Comparison of ENCODE assay signal across 9 cellular contexts in the genomic region with DNA sequence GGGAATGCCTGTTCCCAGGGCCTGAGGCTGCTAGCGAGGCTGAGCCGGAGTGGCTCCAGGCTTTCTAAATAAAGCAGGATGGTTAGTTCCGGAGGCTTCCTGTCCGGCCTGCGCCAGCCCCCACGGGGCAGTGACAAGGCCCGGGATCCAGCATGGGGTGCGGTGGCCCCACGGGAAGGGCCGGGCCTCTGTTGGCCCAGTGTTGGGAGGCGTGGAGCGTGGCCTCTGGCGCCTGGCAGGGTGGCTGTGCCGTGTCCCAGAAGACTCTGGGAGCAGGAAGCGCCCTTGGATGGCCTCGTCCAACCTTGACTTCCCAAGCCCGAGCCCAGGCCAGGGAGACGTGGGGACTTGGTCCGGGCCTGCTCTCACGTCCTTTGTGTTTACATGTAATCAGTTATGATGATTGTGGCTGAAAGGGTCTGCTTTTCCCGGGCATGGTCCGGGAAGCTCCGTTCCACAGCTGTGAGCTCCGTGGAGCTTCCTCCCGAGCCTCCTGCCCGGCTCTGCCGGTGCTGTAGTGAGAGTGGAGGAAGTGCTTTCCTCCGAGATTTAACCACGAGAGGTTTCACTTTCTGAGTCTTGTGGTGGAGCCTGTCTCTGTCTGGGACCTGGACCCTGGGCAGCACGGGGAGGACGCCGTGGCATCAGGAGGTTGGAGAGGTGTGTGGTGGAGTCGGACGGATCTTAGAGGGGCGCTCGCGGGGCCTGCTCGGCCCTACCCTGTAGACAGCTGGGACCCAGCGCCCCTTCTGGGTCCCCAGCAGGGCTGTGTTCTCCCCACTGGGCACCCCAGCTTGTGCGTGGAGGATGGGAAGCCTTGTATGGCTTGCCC. TPM values are rescaled to one million over a fixed set of nuclear protein-coding genes. Genes with fewer than 3 reads are reported as not detected.
A peak's percentile ranks its signal among the peaks of the same experiment; 100 is the strongest.
DNase-seq lines count a peak whose midpoint lies in the region; ATAC-seq and TF ChIP-seq lines count a peak whose summit lies in the region.
"Had no signal": no experiment of that assay in that cellular context is flagged by ENCODE, and none has a peak within 500 bp of the region (broad histone marks: within the 10 kb centered on the region; RNA-seq: fewer than 3 reads in every experiment).

No MANE protein-coding gene starts in this region.

- no peaks in the 10 kb centered on the region for H3K27me3 ChIP-seq in CD4-positive, CD25-positive, alpha-beta regulatory T cell (ENCODE audit: control insufficient read depth, insufficient read depth, low read length)
- H3K27me3 ChIP-seq in ovary, result no peaks in the 10 kb centered on the region

- ATAC-seq in CD4-positive, CD25-positive, alpha-beta regulatory T cell (ENCODE audit: low read depth in 2 of 2), result peak in 1 of 2 donors; percentile 26
- peak; percentile 36 for ATAC-seq in T-helper 17 cell

- H3K9me3 ChIP-seq in CD4-positive, CD25-positive, alpha-beta regulatory T cell (ENCODE audit: control insufficient read depth in 2 of 2, low read length in 2 of 2), result no peaks in the 10 kb centered on the region
- no peaks in the 10 kb centered on the region for H3K9me3 ChIP-seq in T-helper 17 cell (ENCODE audit: control insufficient read depth, low read length, poor library complexity, severe bottlenecking)
- H3K9me3 ChIP-seq in ovary, result no peaks in the 10 kb centered on the region

- no peaks in the 10 kb centered on the region for H3K9me3 Mint-ChIP-seq in CD4-positive, CD25-positive, alpha-beta regulatory T cell

- peaks cover 0 to 30% (median 14%) of the 10 kb centered on the region in 4 donors for H3K4me1 Mint-ChIP-seq in CD4-positive, CD25-positive, alpha-beta regulatory T cell
- peaks cover 22% of the 10 kb centered on the region for H3K4me1 Mint-ChIP-seq in T-helper 17 cell

- H3K27ac ChIP-seq in CD4-positive, CD25-positive, alpha-beta regulatory T cell (ENCODE audit: insufficient read depth, low read length, poor library complexity, severe bottlenecking), result no peak overlapping the region
- peak overlapping the region; percentile 26 to 72 for H3K27ac ChIP-seq in ovary

- H3K27me3 Mint-ChIP-seq in CD4-positive, CD25-positive, alpha-beta regulatory T cell, result peaks cover 35% of the 10 kb centered on the region
- H3K27me3 Mint-ChIP-seq in T-helper 17 cell, result peaks cover 39% of the 10 kb centered on the region

- no peak for TF ChIP-seq POLR2A in ovary (IDR thresholded peaks at IDR 0.05)

- peak in 2 of 3 donors; percentile 11 to 42 for DNase-seq in CD4-positive, CD25-positive, alpha-beta regulatory T cell
- DNase-seq in T-helper 17 cell (no peak), fibroblast of peridontal ligament (ENCODE audit: extremely low read depth) (peak; percentile 36), ovary (peak in 2 of 5 donors; percentile 57 to 65), GOT3 (lab: John Stamatoyannopoulos, UW) (no peak), globus pallidus (ENCODE audit: low spot score) (no peak)
- DNase-seq in stimulated activated CD4-positive, alpha-beta T cell treated with anti-CD3 and anti-CD28 coated beads, Interleukin-4, amount 100 ng/mL, for 24 hours, result no peak
- DNase-seq in activated CD4-positive, CD25-positive, alpha-beta regulatory T cell (lab: John Stamatoyannopoulos, UW), result no peak
- DNase-seq: NCI-H187 treated with DMSO at 0.1 percent for 48 hours had no signal

- no peak for TF ChIP-seq CTCF in ovary (IDR thresholded peaks at IDR 0.05)

- WGBS in ovary, 3 donors, result 19 to 31% (median 21%) methylated on average over 38 to 40 of the region's 40 CpGs

- no peaks in the 10 kb centered on the region for H3K36me3 ChIP-seq in CD4-positive, CD25-positive, alpha-beta regulatory T cell (ENCODE audit: control insufficient read depth, insufficient read depth, low read length)
- H3K36me3 ChIP-seq in ovary, result no peaks in the 10 kb centered on the region

- no peak overlapping the region for H3K4me3 ChIP-seq in CD4-positive, CD25-positive, alpha-beta regulatory T cell (ENCODE audit: low read depth, low read length)
- H3K4me3 ChIP-seq in ovary, result peak overlapping the region; percentile 27

- TF ChIP-seq EP300 in ovary (IDR thresholded peaks at IDR 0.05), result no peak

- H3K4me3 Mint-ChIP-seq in CD4-positive, CD25-positive, alpha-beta regulatory T cell, result peak overlapping the region; percentile 78 to 80 (median 78)
- H3K4me3 Mint-ChIP-seq in T-helper 17 cell, result peak overlapping the region; percentile 81

- H3K27ac Mint-ChIP-seq in CD4-positive, CD25-positive, alpha-beta regulatory T cell, result peak overlapping the region; percentile 6 to 82 (median 42)
- H3K27ac Mint-ChIP-seq in T-helper 17 cell, result peak overlapping the region; percentile 43

- peaks cover 35% of the 10 kb centered on the region for H3K4me1 ChIP-seq in CD4-positive, CD25-positive, alpha-beta regulatory T cell (ENCODE audit: control insufficient read depth, insufficient read depth, low read length, poor library complexity, severe bottlenecking)
- peaks cover 42% of the 10 kb centered on the region for H3K4me1 ChIP-seq in ovary (ENCODE audit: insufficient read depth)

- intact Hi-C loops in ovary (cut with DNase I), result loop anchor here in 1 of 4 donors (10.0 kb wide), 1 partner anchor 134 kb away; no protein-coding TSS in a partner anchor

- no peaks in the 10 kb centered on the region for H3K36me3 Mint-ChIP-seq in CD4-positive, CD25-positive, alpha-beta regulatory T cell
- peaks cover 2% of the 10 kb centered on the region for H3K36me3 Mint-ChIP-seq in T-helper 17 cell (ENCODE audit: low read depth)

RNA-seq across cellular contexts. Expression of a gene that starts 4.6 kb away (rescaled TPM):
- total RNA-seq in CD4-positive, CD25-positive, alpha-beta regulatory T cell, result 0.81 TPM
- polyA plus RNA-seq in CD4-positive, CD25-positive, alpha-beta regulatory T cell, result under 1 TPM in 3 of 4 donors, not detected in 1; 0.21 to 0.44 (median 0.23) TPM
- 1 to 10 TPM in 1 of 2 donors, under 1 TPM in 1; 0.85 to 1.6 TPM for total RNA-seq in T-helper 17 cell
- total RNA-seq in ovary, result 10 to 100 TPM; 27.3 to 66.7 (median 57.1) TPM
- 10 to 100 TPM; 44.0 to 46.2 TPM for polyA plus RNA-seq in ovary

RNA-seq across cellular contexts. Expression of a gene that starts 36.4 kb away (rescaled TPM):
- total RNA-seq in CD4-positive, CD25-positive, alpha-beta regulatory T cell, result 1,009 TPM
- 100 to 1,000 TPM; 608 to 773 (median 661) TPM for polyA plus RNA-seq in CD4-positive, CD25-positive, alpha-beta regulatory T cell
- total RNA-seq in T-helper 17 cell (100 to 1,000 TPM; 869 to 906 TPM), ovary (100 to 1,000 TPM; 274 to 670 (median 503) TPM)
- 100 to 1,000 TPM; 241 to 530 TPM for polyA plus RNA-seq in ovary

RNA-seq across cellular contexts. Expression of a gene that starts 37.1 kb away (rescaled TPM):
- 43.0 TPM for total RNA-seq in CD4-positive, CD25-positive, alpha-beta regulatory T cell
- polyA plus RNA-seq in CD4-positive, CD25-positive, alpha-beta regulatory T cell, result 1 to 10 TPM; 4.1 to 8.0 (median 6.2) TPM
- total RNA-seq in T-helper 17 cell (10 to 100 TPM; 28.7 to 54.1 TPM), ovary (1 to 10 TPM; 1.2 to 4.8 (median 1.4) TPM)
- 1 to 10 TPM; 1.2 to 1.9 TPM for polyA plus RNA-seq in ovary

Comparison
In these comparisons a context has a peak if more than half of its experiments do, and no peak if none do; other contexts are left out.
1. DNase-seq: peak in CD4-positive, CD25-positive, alpha-beta regulatory T cell (2 of 3) and fibroblast of peridontal ligament (single experiment); none in T-helper 17 cell (0 of 3), stimulated activated CD4-positive, alpha-beta T cell treated with anti-CD3 and anti-CD28 coated beads, Interleukin-4, amount 100 ng/mL, for 24 hours (single experiment), GOT3 (single experiment), activated CD4-positive, CD25-positive, alpha-beta regulatory T cell (0 of 4) and globus pallidus (single experiment).
2. RNA of a gene that starts 4.6 kb away (total RNA-seq): 27.3 to 66.7 TPM in ovary; 0.85 to 1.6 TPM in T-helper 17 cell and 0.81 TPM in CD4-positive, CD25-positive, alpha-beta regulatory T cell (single experiment); every median in the first group is over 10 times any median in the second.